32 cellular contexts compared by ENCODE assay signal in genomic region chr16:54620197-54620596, GRCh38.
"Had no signal": no experiment of that assay in that cellular context is flagged by ENCODE, and none has a peak within 500 bp of the region (broad histone marks: within the 10 kb centered on the region; RNA-seq: fewer than 3 reads in every experiment).

No MANE protein-coding gene starts in this region.

- H3K9ac ChIP-seq: neural progenitor cell, parathyroid adenoma had no signal

- H3K4me1 ChIP-seq: adrenal gland, body of pancreas, colonic mucosa, gastroesophageal sphincter, left lung, neural progenitor cell, parathyroid adenoma, psoas muscle, spleen, suprapubic skin, tibial artery, upper lobe of right lung had no signal

- H3K36me3 ChIP-seq: adrenal gland, cardiac muscle cell, colonic mucosa, gastroesophageal sphincter, left lung, neural progenitor cell, spleen, suprapubic skin, tibial artery, upper lobe of right lung, WERI-Rb-1 had no signal

- ATAC-seq: activated CD4-positive, CD25-positive, alpha-beta regulatory T cell treated with anti-CD3 and anti-CD28 coated beads, Interleukin-2, amount 50 U/mL, for 24 hours; body of pancreas; gastroesophageal sphincter; left lung; natural killer cell; psoas muscle; upper lobe of right lung had no signal

- H3K27me3 ChIP-seq: adrenal gland, body of pancreas, cardiac muscle cell, colonic mucosa, left lung, neural progenitor cell, spleen, suprapubic skin, upper lobe of right lung had no signal

- H3K27ac ChIP-seq: adrenal gland, body of pancreas, cardiac muscle cell, colonic mucosa, gastroesophageal sphincter, left lung, neural progenitor cell, parathyroid adenoma, psoas muscle, spleen, suprapubic skin, tibial artery, upper lobe of right lung, WERI-Rb-1 had no signal

- DNase-seq: activated CD4-positive, alpha-beta T cell treated with anti-CD3 and anti-CD28 coated beads for 48 hours; activated CD4-positive, alpha-beta T cell treated with anti-CD3 and anti-CD28 coated beads, Interleukin-2, amount 50 U/mL, for 48 hours; activated CD8-positive, alpha-beta memory T cell treated with anti-CD3 and anti-CD28 coated beads for 24 hours; activated effector memory CD4-positive, alpha-beta T cell treated with Interleukin-2 at 50 U/mL for 16 hours; activated naive CD4-positive, alpha-beta T cell treated with Interleukin-2 at 50 U/mL for 16 hours; activated naive CD8-positive, alpha-beta T cell treated with anti-CD3 and anti-CD28 coated beads for 36 hours; adrenal gland; aorta; body of pancreas; cerebellar nuclear complex; colonic mucosa; effector CD8-positive, alpha-beta T cell; head of caudate nucleus; left lung; mesendoderm; natural killer cell; occipital lobe; psoas muscle; spleen; stimulated activated naive CD4-positive, alpha-beta T cell; T-helper 9 cell; tibial artery; upper lobe of right lung; WERI-Rb-1 had no signal

- H3K9me3 ChIP-seq: adrenal gland, body of pancreas, colonic mucosa, gastroesophageal sphincter, left lung, psoas muscle, spleen, suprapubic skin, tibial artery, upper lobe of right lung had no signal

- FAIRE-seq: endometrium had no signal

- H2AFZ ChIP-seq: neural progenitor cell, parathyroid adenoma had no signal

- H3K79me2 ChIP-seq: parathyroid adenoma had no signal

- H3K4me3 ChIP-seq: adrenal gland, body of pancreas, cardiac muscle cell, colonic mucosa, gastroesophageal sphincter, left lung, lung, neural progenitor cell, psoas muscle, spleen, suprapubic skin, tibial artery, upper lobe of right lung had no signal

- H3K4me2 ChIP-seq: neural progenitor cell had no signal
